ENCODE assay signal across 1 cellular context in genomic region chr15:74896316-74896715, GRCh38.
TF ChIP-seq lines count a peak whose summit lies in the region.

No MANE protein-coding gene starts in this region.

TF ChIP-seq in SK-N-SH, 30 proteins besides CTCF, POLR2A, EP300 and RAD21 (continued from another document):
- no peak for TF ChIP-seq REST (IDR thresholded peaks at IDR 0.05; ENCODE audit: low read depth, low read length)
- no peak for TF ChIP-seq GABPA (IDR thresholded peaks at IDR 0.05; ENCODE audit: low read depth)
- TF ChIP-seq IRF3 (IDR thresholded peaks at IDR 0.05; ENCODE audit: low read depth, low read length): no peak
- TF ChIP-seq FOXJ3 (CRISPR knock-in tag; IDR thresholded peaks at IDR 0.05): no peak
- no peak for TF ChIP-seq MXI1 (IDR thresholded peaks at IDR 0.05; ENCODE audit: low read depth, low read length)
- TF ChIP-seq YY1 (IDR thresholded peaks at IDR 0.05; ENCODE audit: low read depth): no peak
- no peak for TF ChIP-seq ZBTB33 (IDR thresholded peaks at IDR 0.05; ENCODE audit: borderline replicate concordance, low read depth)
- TF ChIP-seq USF2 (IDR thresholded peaks at IDR 0.05; ENCODE audit: borderline replicate concordance, low read depth, low read length): no peak
- TF ChIP-seq RFX5 (IDR thresholded peaks at IDR 0.05; ENCODE audit: low read length): no peak
- TF ChIP-seq TAF1 (IDR thresholded peaks at IDR 0.05; ENCODE audit: borderline replicate concordance, low read depth, low read length): no peak
- TF ChIP-seq TEAD4 (IDR thresholded peaks at IDR 0.05; ENCODE audit: borderline replicate concordance, insufficient read depth): no peak
- TF ChIP-seq JUND (IDR thresholded peaks at IDR 0.05): no peak
- TF ChIP-seq CHD2 (IDR thresholded peaks at IDR 0.05; ENCODE audit: low read length, partially characterized antibody): no peak
